21 cellular contexts compared by ENCODE assay signal in the genomic region with DNA sequence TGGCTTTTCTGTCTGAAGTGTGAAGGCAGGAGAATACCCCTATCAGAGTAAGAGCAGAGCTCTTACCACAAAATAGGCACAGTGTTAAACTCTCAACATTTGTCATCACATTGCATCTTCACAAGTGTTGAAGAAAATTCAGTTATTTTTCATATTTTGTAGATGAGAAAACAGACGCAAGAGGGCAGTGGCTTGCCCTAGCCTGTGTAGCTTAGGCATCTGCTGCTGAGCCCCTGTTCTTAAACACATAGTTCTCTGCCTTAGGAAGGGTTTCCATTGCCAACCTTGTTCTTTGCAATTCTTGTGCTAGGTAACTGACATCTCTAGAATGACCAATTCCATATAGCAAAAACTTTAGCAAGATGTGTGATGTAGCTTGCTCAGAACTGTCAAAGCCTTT.
DNase-seq lines count a peak whose midpoint lies in the region; ATAC-seq and TF ChIP-seq lines count a peak whose summit lies in the region.
"Had no signal": no experiment of that assay in that cellular context is flagged by ENCODE, and none has a peak within 500 bp of the region (broad histone marks: within the 10 kb centered on the region; RNA-seq: fewer than 3 reads in every experiment).

No MANE protein-coding gene starts in this region.

- H3K23ac ChIP-seq in IMR-90 (ENCODE audit: low read depth, low read length): no peak overlapping the region

- peak; percentile 43 for ATAC-seq in IMR-90 (ENCODE audit: low read depth)
- ATAC-seq in HG02852 (IDR thresholded peaks at IDR 0.05; ENCODE audit: unreplicated experiment): no peak

- H2BK120ac ChIP-seq in IMR-90 (ENCODE audit: low read depth, low read length): peak overlapping the region; percentile 59

- H3K4me2 ChIP-seq in IMR-90 (ENCODE audit: low read depth, low read length) (no peak overlapping the region), SK-N-SH (no peak overlapping the region)

- H2BK20ac ChIP-seq in IMR-90 (ENCODE audit: low read depth, low read length): peak overlapping the region; percentile 9; the same call in 1 of the 2 replicates

- H3F3A ChIP-seq in SK-N-SH (replicated peaks; ENCODE audit: insufficient read depth): no peaks in the 10 kb centered on the region

- peak; percentile 61 for DNase-seq in AG10803 (ENCODE audit: low read depth)
- DNase-seq in IMR-90: no peak
- peak; percentile 63 for DNase-seq in amniotic epithelial cell (ENCODE audit: low read depth)
- peak; percentile 54 for DNase-seq in fibroblast of villous mesenchyme (ENCODE audit: low read depth)
- DNase-seq in NCI-H2107 (lab: John Stamatoyannopoulos, UW): no peak
- DNase-seq in DMS 273 treated with DMSO at 0.1 percent for 48 hours (lab: John Stamatoyannopoulos, UW): no peak
- no peak for DNase-seq in SK-N-SH
- DNase-seq: activated CD4-positive, alpha-beta T cell treated with anti-CD3 and anti-CD28 coated beads for 1 hour; activated T-cell treated with anti-CD3 and anti-CD28 coated beads, Interleukin-2, amount 50 U/mL, for 24 hours; amniotic stem cell; CD4-positive, alpha-beta memory T cell; central memory CD4-positive, alpha-beta T cell; DMS153; dorsolateral prefrontal cortex; NCI-H1417 treated with DMSO at 0.1 percent for 48 hours; NCI-H510A; T1000; uterus had no signal

- intact Hi-C loops in IMR-90 (cut with micrococcal nuclease): no loop called here

- H3K14ac ChIP-seq in IMR-90 (replicated peaks; ENCODE audit: low read depth, low read length): 0 out of 2 replicates have a peak overlapping the region, but pooled peaks have one; percentile 9

- H2BK5ac ChIP-seq in IMR-90 (ENCODE audit: low read depth, low read length, poor library complexity, severe bottlenecking): no peak overlapping the region

- H3K79me2 ChIP-seq in SK-N-SH (ENCODE audit: insufficient read depth): no peaks in the 10 kb centered on the region

- TF ChIP-seq RAD21 in IMR-90 (IDR thresholded peaks at IDR 0.05; ENCODE audit: low read length): no peak
- no peak for TF ChIP-seq RAD21 in SK-N-SH (IDR thresholded peaks at IDR 0.05; ENCODE audit: low read length)

- TF ChIP-seq CTCF in AG10803 (conservative IDR thresholded peaks at IDR 0.05; ENCODE audit: low read length) (peak; percentile 59), IMR-90 (conservative IDR thresholded peaks at IDR 0.05; ENCODE audit: low read depth, low read length) (0 out of 2 replicates have a peak, but pooled peaks have one; percentile 20), fibroblast of villous mesenchyme (IDR thresholded peaks at IDR 0.05; ENCODE audit: insufficient read depth, low read depth, low read length) (peak; percentile 51), SK-N-SH (IDR thresholded peaks at IDR 0.05) (no peak)

- CTCF ChIA-PET in IMR-90 (lab: Yijun Ruan, JAX) (interaction anchor here (0.7 kb wide), 1 partner anchor 398 kb away, joined by 3 read pairs; no protein-coding TSS in a partner anchor), SK-N-SH (lab: Yijun Ruan, JAX) (interaction anchor here (1.0 to 1.7 kb wide), 6 partner anchors 20 to 398 kb away, joined by 3 to 8 read pairs (median 4); no protein-coding TSS in a partner anchor)

- H3K36me3 ChIP-seq in IMR-90 (ENCODE audit: control insufficient read depth, insufficient read depth, low read length) (no peaks in the 10 kb centered on the region), SK-N-SH (replicated peaks in 1 of 2; ENCODE audit: control insufficient read depth in 1 of 2, insufficient read depth in 2 of 2, low read length in 1 of 2) (peaks cover 0 to 3% of the 10 kb centered on the region in 2 experiments)
- H3K36me3 ChIP-seq: uterus had no signal

- H4K8ac ChIP-seq in IMR-90 (ENCODE audit: low read depth in 2 of 2, low read length in 2 of 2): no peak overlapping the region

- H3K4me3 ChIP-seq in AG10803 (ENCODE audit: low read length): no peak overlapping the region
- H3K4me3 ChIP-seq in IMR-90 (ENCODE audit: insufficient read depth, low read depth, low read length): no peak overlapping the region
- no peak overlapping the region for H3K4me3 ChIP-seq in fibroblast of villous mesenchyme (ENCODE audit: low read depth, low read length)
- no peak overlapping the region for H3K4me3 ChIP-seq in SK-N-SH (ENCODE audit: low read depth in 2 of 2, low read length in 1 of 2)
- H3K4me3 ChIP-seq: dorsolateral prefrontal cortex, lung, uterus had no signal

- no peak overlapping the region; the same call in 1 of the 2 replicates for H4K5ac ChIP-seq in IMR-90 (ENCODE audit: low read depth, low read length)

- no CpG with 5 or more reads among the region's 1 CpG for WGBS in IMR-90 (ENCODE audit: extremely low coverage in 2 of 2, insufficient read length in 1 of 2), 2 experiments
- 100% methylated on average over 1 of the region's 1 CpG for WGBS in SK-N-SH (ENCODE audit: low lambda C conversion rate)

- H2AK9ac ChIP-seq in IMR-90 (replicated peaks; ENCODE audit: low read depth, low read length, poor library complexity): no peak overlapping the region

- dilution Hi-C loops in IMR-90 (cut with HindIII; ENCODE audit: low sequenced_read_pairs, unreplicated experiment): no loop called here

- no peak overlapping the region for H3K18ac ChIP-seq in IMR-90 (ENCODE audit: low read depth, low read length)

- H3K9me1 ChIP-seq in IMR-90 (ENCODE audit: insufficient read depth, low read length): 0 out of 2 replicates have a peak, but pooled peaks cover 2% of the 10 kb centered on the region

- H3K9me2 ChIP-seq in SK-N-SH: no peaks in the 10 kb centered on the region

- POLR2A ChIA-PET in IMR-90 (lab: Charles Lee; ENCODE audit: unreplicated experiment): no interaction called here
- POLR2A ChIA-PET in SK-N-SH (lab: Yijun Ruan, JAX): no interaction called here

- no peak overlapping the region for H3K56ac ChIP-seq in IMR-90 (ENCODE audit: extremely low read depth, insufficient read depth, low read length)

- no peaks in the 10 kb centered on the region for H3K79me1 ChIP-seq in IMR-90 (ENCODE audit: low read depth in 1 of 2, low read length in 2 of 2)

- H4K20me1 ChIP-seq in IMR-90 (ENCODE audit: insufficient read depth, low read length) (no peaks in the 10 kb centered on the region), SK-N-SH (ENCODE audit: insufficient read depth) (no peaks in the 10 kb centered on the region)

- H3K4me1 ChIP-seq in IMR-90 (ENCODE audit: control insufficient read depth, insufficient read depth, low read length) (peaks cover 8% of the 10 kb centered on the region), SK-N-SH (ENCODE audit: control insufficient read depth in 1 of 2, insufficient read depth in 2 of 2, low read depth in 1 of 2, low read length in 1 of 2) (peaks cover 2 to 13% of the 10 kb centered on the region in 2 experiments; a peak in 3 of 4 replicates)

- no peak overlapping the region; the same call in 1 of the 2 replicates for H4K91ac ChIP-seq in IMR-90 (ENCODE audit: insufficient read depth, low read depth, low read length)

- no peak for TF ChIP-seq EP300 in SK-N-SH (IDR thresholded peaks at IDR 0.05; ENCODE audit: borderline replicate concordance in 1 of 2, low read depth in 1 of 2, low read length in 1 of 2)

- TF ChIP-seq POLR2A in IMR-90 (IDR thresholded peaks at IDR 0.05; ENCODE audit: low read depth, low read length): no peak

- no peak overlapping the region for H2AFZ ChIP-seq in IMR-90 (replicated peaks; ENCODE audit: low read length, poor library complexity)
- no peak overlapping the region for H2AFZ ChIP-seq in SK-N-SH (ENCODE audit: low read depth)

- no peaks in the 10 kb centered on the region for H3K9me3 ChIP-seq in IMR-90 (ENCODE audit: control insufficient read depth, insufficient read depth, low read length)
- H3K9me3 ChIP-seq in SK-N-SH: no peaks in the 10 kb centered on the region
- H3K9me3 ChIP-seq: uterus had no signal

- peak overlapping the region; percentile 20 for H2AK5ac ChIP-seq in IMR-90 (ENCODE audit: low read depth, low read length)

- H2BK15ac ChIP-seq in IMR-90 (ENCODE audit: low read depth, low read length): peak overlapping the region; percentile 38; the same call in 1 of the 3 replicates

- H3K27me3 ChIP-seq in IMR-90 (ENCODE audit: control insufficient read depth, insufficient read depth, low read length): no peaks in the 10 kb centered on the region
- no peaks in the 10 kb centered on the region for H3K27me3 ChIP-seq in SK-N-SH (ENCODE audit: insufficient read depth)
- H3K27me3 ChIP-seq: dorsolateral prefrontal cortex, uterus had no signal

- H3K9ac ChIP-seq in IMR-90 (ENCODE audit: low read depth, low read length) (no peak overlapping the region), SK-N-SH (no peak overlapping the region)

- peak overlapping the region; percentile 6; the same call in 1 of the 2 replicates for H3K4ac ChIP-seq in IMR-90 (ENCODE audit: low read depth, low read length)

- H3K27ac ChIP-seq in IMR-90 (ENCODE audit: insufficient read depth, low read length) (no peak overlapping the region), SK-N-SH (ENCODE audit: low read depth in 2 of 2, low read length in 1 of 2) (no peak overlapping the region)
- H3K27ac ChIP-seq: dorsolateral prefrontal cortex, HL-60, uterus had no signal

- in situ Hi-C loops in IMR-90 (cut with MboI; ENCODE audit: low sequenced_read_pairs): no loop called here

- no TSS peak for BruUV-seq in IMR-90 (replicated peaks; lab: Mats Ljungman, UMichigan)

TF ChIP-seq in IMR-90, 13 proteins besides CTCF, POLR2A, EP300 and RAD21 (continues in another document):
- TF ChIP-seq BHLHE40 (IDR thresholded peaks at IDR 0.05; ENCODE audit: low read depth, low read length) (no peak), CEBPB (IDR thresholded peaks at IDR 0.05; ENCODE audit: low read depth, low read length) (no peak), MXI1 (IDR thresholded peaks at IDR 0.05; ENCODE audit: borderline replicate concordance, low read depth, low read length) (no peak)
- TF ChIP-seq, protein P1, sequence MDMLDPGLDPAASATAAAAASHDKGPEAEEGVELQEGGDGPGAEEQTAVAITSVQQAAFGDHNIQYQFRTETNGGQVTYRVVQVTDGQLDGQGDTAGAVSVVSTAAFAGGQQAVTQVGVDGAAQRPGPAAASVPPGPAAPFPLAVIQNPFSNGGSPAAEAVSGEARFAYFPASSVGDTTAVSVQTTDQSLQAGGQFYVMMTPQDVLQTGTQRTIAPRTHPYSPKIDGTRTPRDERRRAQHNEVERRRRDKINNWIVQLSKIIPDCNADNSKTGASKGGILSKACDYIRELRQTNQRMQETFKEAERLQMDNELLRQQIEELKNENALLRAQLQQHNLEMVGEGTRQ (IDR thresholded peaks at IDR 0.05; ENCODE audit: low read depth, low read length): no peak

TF ChIP-seq in SK-N-SH, 30 proteins besides CTCF, POLR2A, EP300 and RAD21 (continues in another document):
- no peak for TF ChIP-seq SIN3A (IDR thresholded peaks at IDR 0.05; ENCODE audit: borderline replicate concordance, low read depth, low read length)
- no peak for TF ChIP-seq FOXJ3 (CRISPR knock-in tag; IDR thresholded peaks at IDR 0.05)
- TF ChIP-seq, protein P2, sequence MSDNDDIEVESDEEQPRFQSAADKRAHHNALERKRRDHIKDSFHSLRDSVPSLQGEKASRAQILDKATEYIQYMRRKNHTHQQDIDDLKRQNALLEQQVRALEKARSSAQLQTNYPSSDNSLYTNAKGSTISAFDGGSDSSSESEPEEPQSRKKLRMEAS (IDR thresholded peaks at IDR 0.05; ENCODE audit: low read depth): no peak
- no peak for TF ChIP-seq POLR2AphosphoS5 (IDR thresholded peaks at IDR 0.05; ENCODE audit: low read depth, low read length)
- no peak for TF ChIP-seq JUND (IDR thresholded peaks at IDR 0.05)
- TF ChIP-seq YY1 (IDR thresholded peaks at IDR 0.05; ENCODE audit: low read depth): no peak
- no peak for TF ChIP-seq RFX5 (IDR thresholded peaks at IDR 0.05; ENCODE audit: low read length)

Comparison
In these comparisons a context has a peak if more than half of its experiments do, and no peak if none do; other contexts are left out.
1. DNase-seq: peak in AG10803 (single experiment), amniotic epithelial cell (single experiment) and fibroblast of villous mesenchyme (single experiment); none in IMR-90 (single experiment), NCI-H2107 (single experiment), DMS 273 treated with DMSO at 0.1 percent for 48 hours (single experiment) and SK-N-SH (single experiment).